14 cellular contexts compared by ENCODE assay signal in the genomic region with DNA sequence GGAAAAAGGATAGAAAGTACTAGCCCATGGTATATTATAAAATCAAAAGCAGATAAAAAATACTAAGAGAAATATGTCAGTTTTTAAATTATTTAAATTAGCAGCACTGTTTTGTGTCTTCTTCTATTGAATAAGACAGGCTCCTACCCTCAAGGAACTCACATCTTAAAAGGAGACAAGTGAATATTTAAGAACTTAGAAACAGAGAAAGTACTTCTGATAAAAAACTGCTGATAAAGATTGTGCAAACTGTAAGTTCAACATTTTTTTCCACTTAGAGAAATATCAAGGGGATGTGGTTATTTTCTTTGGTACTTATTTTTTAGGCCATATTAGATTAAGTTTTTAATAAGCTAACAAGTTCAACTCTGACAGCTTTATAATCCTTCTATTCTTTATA. TPM values are rescaled to one million over a fixed set of nuclear protein-coding genes. Genes with fewer than 3 reads are reported as not detected.
A peak's percentile ranks its signal among the peaks of the same experiment; 100 is the strongest.
DNase-seq lines count a peak whose midpoint lies in the region; ATAC-seq and TF ChIP-seq lines count a peak whose summit lies in the region.
"Had no signal": no experiment of that assay in that cellular context is flagged by ENCODE, and none has a peak within 500 bp of the region (broad histone marks: within the 10 kb centered on the region; RNA-seq: fewer than 3 reads in every experiment).

No MANE protein-coding gene starts in this region.

- no peak overlapping the region for H3K4me3 ChIP-seq in lower lobe of right lung
- no peak overlapping the region for H3K4me3 ChIP-seq in HAP-1
- no peak overlapping the region for H3K4me3 ChIP-seq in MG63

- H3K4me3 Mint-ChIP-seq in CD14-positive monocyte = no peak overlapping the region
- no peak overlapping the region for H3K4me3 Mint-ChIP-seq in activated CD4-positive, alpha-beta memory T cell treated with anti-CD3 and anti-CD28 coated beads, Interleukin-2, amount 10 ng/mL, durations not matched to agents 7 days and 5 days

- peak overlapping the region; percentile 14 for H3K27ac ChIP-seq in lower lobe of right lung
- H3K27ac ChIP-seq: foreskin keratinocyte had no signal

- DNase-seq in CD14-positive monocyte (ENCODE audit: low spot score) (no peak), Kasumi-1 (lab: John Stamatoyannopoulos, UW) (peak; percentile 7 to 13), lower lobe of right lung (no peak), NCI-H510A treated with DMSO at 0.1 percent for 48 hours (lab: John Stamatoyannopoulos, UW) (no peak), HAP-1 (ENCODE audit: low spot score in 2 of 2) (no peak), MG63 (no peak)
- no peak for DNase-seq in activated CD4-positive, alpha-beta memory T cell treated with anti-CD3 and anti-CD28 coated beads, Interleukin-2, amount 10 ng/mL, durations not matched to agents 7 days and 5 days
- DNase-seq: dermis blood vessel endothelial cell; foreskin keratinocyte; NCI-H2029 treated with DMSO at 0.1 percent for 48 hours; right cardiac atrium; stimulated activated CD4-positive, alpha-beta T cell treated with anti-CD3 and anti-CD28 coated beads, Interleukin-4, amount 100 ng/mL, for 1 hour; stimulated activated naive CD4-positive, alpha-beta T cell treated with Interleukin-2 at 50 U/mL for 16 hours had no signal

- POLR2A ChIA-PET in activated CD4-positive, alpha-beta memory T cell treated with anti-CD3 and anti-CD28 coated beads, Interleukin-2, amount 10 ng/mL, durations not matched to agents 7 days and 5 days (lab: Charles Lee) = interaction anchor here (0.7 to 2.9 kb wide), 3 partner anchors 10 to 23 kb away, joined by 3 to 13 read pairs (median 3); no protein-coding TSS in a partner anchor

- in situ Hi-C loops in HAP-1 (cut with MboI; ENCODE audit: low sequenced_read_pairs) = no loop called here

- H3K36me3 Mint-ChIP-seq in CD14-positive monocyte = peaks cover 2 to 3% of the 10 kb centered on the region in 2 donors
- peaks cover 14% of the 10 kb centered on the region for H3K36me3 Mint-ChIP-seq in activated CD4-positive, alpha-beta memory T cell treated with anti-CD3 and anti-CD28 coated beads, Interleukin-2, amount 10 ng/mL, durations not matched to agents 7 days and 5 days (ENCODE audit: low read depth)

- TF ChIP-seq CTCF in CD14-positive monocyte (IDR thresholded peaks at IDR 0.05) (no peak), lower lobe of right lung (IDR thresholded peaks at IDR 0.05) (no peak)

- no peaks in the 10 kb centered on the region for H3K27me3 Mint-ChIP-seq in CD14-positive monocyte (ENCODE audit: low read depth in 3 of 3)
- H3K27me3 Mint-ChIP-seq in activated CD4-positive, alpha-beta memory T cell treated with anti-CD3 and anti-CD28 coated beads, Interleukin-2, amount 10 ng/mL, durations not matched to agents 7 days and 5 days = no peaks in the 10 kb centered on the region

- intact Hi-C loops in CD14-positive monocyte (cut with micrococcal nuclease) (loop anchor here in 1 of 2 donors (10.0 kb wide), 1 partner anchor 116 kb away; no protein-coding TSS in a partner anchor), lower lobe of right lung (cut with DNase I) (loop anchor here (10.0 kb wide), 1 partner anchor 176 kb away; no protein-coding TSS in a partner anchor)

- H3K9me3 ChIP-seq in lower lobe of right lung (no peaks in the 10 kb centered on the region), HAP-1 (no peaks in the 10 kb centered on the region), MG63 (no peaks in the 10 kb centered on the region)

- H3K4me1 ChIP-seq in lower lobe of right lung (peaks cover 59% of the 10 kb centered on the region), HAP-1 (peaks cover 33% of the 10 kb centered on the region)

- ATAC-seq in lower lobe of right lung = no peak
- ATAC-seq in GM21737 (IDR thresholded peaks at IDR 0.05; ENCODE audit: unreplicated experiment) = no peak
- ATAC-seq: foreskin keratinocyte had no signal

- H3K36me3 ChIP-seq in lower lobe of right lung = no peaks in the 10 kb centered on the region
- H3K36me3 ChIP-seq in HAP-1 (replicated peaks) = no peaks in the 10 kb centered on the region
- H3K36me3 ChIP-seq in MG63 = no peaks in the 10 kb centered on the region

- H3K27ac Mint-ChIP-seq in CD14-positive monocyte = peak overlapping the region in 4 of 7 donors; percentile 10 to 68 (median 40)
- peak overlapping the region; percentile 64 for H3K27ac Mint-ChIP-seq in activated CD4-positive, alpha-beta memory T cell treated with anti-CD3 and anti-CD28 coated beads, Interleukin-2, amount 10 ng/mL, durations not matched to agents 7 days and 5 days

- H3K27me3 ChIP-seq in lower lobe of right lung (ENCODE audit: low read depth) = no peaks in the 10 kb centered on the region
- H3K27me3 ChIP-seq in HAP-1 (ENCODE audit: low read depth) = no peaks in the 10 kb centered on the region
- H3K27me3 ChIP-seq in MG63 = no peaks in the 10 kb centered on the region
- H3K27me3 ChIP-seq: foreskin keratinocyte had no signal

- no peaks in the 10 kb centered on the region for H3K9me3 Mint-ChIP-seq in CD14-positive monocyte
- peaks cover 5% of the 10 kb centered on the region for H3K9me3 Mint-ChIP-seq in activated CD4-positive, alpha-beta memory T cell treated with anti-CD3 and anti-CD28 coated beads, Interleukin-2, amount 10 ng/mL, durations not matched to agents 7 days and 5 days

- CTCF ChIA-PET in activated CD4-positive, alpha-beta memory T cell treated with anti-CD3 and anti-CD28 coated beads, Interleukin-2, amount 10 ng/mL, durations not matched to agents 7 days and 5 days (lab: Charles Lee) = interaction anchor here (1.4 to 3.6 kb wide), 3 partner anchors 10 to 170 kb away, joined by 4 to 26 read pairs (median 10); no protein-coding TSS in a partner anchor

- H3K4me1 Mint-ChIP-seq in CD14-positive monocyte = peaks cover 57% of the 10 kb centered on the region
- peaks cover 83% of the 10 kb centered on the region for H3K4me1 Mint-ChIP-seq in activated CD4-positive, alpha-beta memory T cell treated with anti-CD3 and anti-CD28 coated beads, Interleukin-2, amount 10 ng/mL, durations not matched to agents 7 days and 5 days

RNA-seq across cellular contexts. Expression of gene ANKRD28, which starts 3.0 kb away (rescaled TPM):
- polyA plus RNA-seq in CD14-positive monocyte = 10 to 100 TPM in 1 of 2 donors, 1 to 10 TPM in 1; 5.9 to 11.5 TPM
- total RNA-seq in activated CD4-positive, alpha-beta memory T cell treated with anti-CD3 and anti-CD28 coated beads, Interleukin-2, amount 10 ng/mL, durations not matched to agents 7 days and 5 days = 10 to 100 TPM; 56.5 to 56.6 TPM
- total RNA-seq in lower lobe of right lung = 57.2 TPM
- 25.1 and 31.1 TPM in 2 replicates for total RNA-seq in MG63 (2014; rRNA removed; shearing (Covaris generic); ENCODE audit: low replicate concordance)

Comparison
In these comparisons a context has a peak if more than half of its experiments do, and no peak if none do; other contexts are left out.
1. DNase-seq: peak in Kasumi-1 (2 of 2); none in CD14-positive monocyte (single experiment), activated CD4-positive, alpha-beta memory T cell treated with anti-CD3 and anti-CD28 coated beads, Interleukin-2, amount 10 ng/mL, durations not matched to agents 7 days and 5 days (single experiment), lower lobe of right lung (single experiment), NCI-H510A treated with DMSO at 0.1 percent for 48 hours (single experiment), HAP-1 (0 of 2) and MG63 (single experiment).